ENCODE assay signal across 1 cellular context in genomic region chr6:126339796-126340750, GRCh38.
TF ChIP-seq lines count a peak whose summit lies in the region.

Gene CENPW (plus strand): TSS chr6:126340115. CDS start chr6:126340274, 159 bp downstream.

TF ChIP-seq in liver, 16 proteins besides CTCF, POLR2A, EP300 and RAD21 (continued from another document):
- no peak for TF ChIP-seq REST (IDR thresholded peaks at IDR 0.05)
